In genomic region chr1:153544453-153545066, GRCh38 we compare ENCODE assay signal across 8 cellular contexts. TPM values are rescaled to one million over a fixed set of nuclear protein-coding genes. Genes with fewer than 3 reads are reported as not detected.
DNase-seq lines count a peak whose midpoint lies in the region; ATAC-seq and TF ChIP-seq lines count a peak whose summit lies in the region.

No MANE protein-coding gene starts in this region.

- no peaks in the 10 kb centered on the region for H3K27me3 ChIP-seq in HUES6 (ENCODE audit: control insufficient read depth, insufficient read depth, low read length)

- H3K4me3 ChIP-seq in HUES6 (ENCODE audit: low read depth, low read length) = peak overlapping the region; percentile 37; the same call in 1 of the 2 replicates

- peak; percentile 14 for DNase-seq in 8988T
- no peak for DNase-seq in central memory CD8-positive, alpha-beta T cell (ENCODE audit: low spot score in 2 of 2)
- DNase-seq in natural killer cell = no peak
- no peak for DNase-seq in inferior parietal cortex (ENCODE audit: extremely low spot score)
- no peak for DNase-seq in A172 (ENCODE audit: low spot score)
- DNase-seq in OCI-M2 (lab: John Stamatoyannopoulos, UW; ENCODE audit: unreplicated experiment) = no peak

- H3K27ac Mint-ChIP-seq in central memory CD8-positive, alpha-beta T cell (ENCODE audit: low read depth) = peak overlapping the region; percentile 91
- H3K27ac Mint-ChIP-seq in natural killer cell = peak overlapping the region; percentile 94 to 98

- H3K9ac ChIP-seq in HUES6 (ENCODE audit: low read length) = peak overlapping the region; percentile 48

- no peaks in the 10 kb centered on the region for H3K36me3 ChIP-seq in HUES6 (ENCODE audit: control insufficient read depth, insufficient read depth, low read length)

- peaks cover 70% of the 10 kb centered on the region for H3K4me1 Mint-ChIP-seq in central memory CD8-positive, alpha-beta T cell
- H3K4me1 Mint-ChIP-seq in natural killer cell = peaks cover 65 to 85% of the 10 kb centered on the region in 2 donors

- H3K27me3 Mint-ChIP-seq in central memory CD8-positive, alpha-beta T cell = no peaks in the 10 kb centered on the region
- no peaks in the 10 kb centered on the region for H3K27me3 Mint-ChIP-seq in natural killer cell (ENCODE audit: low read depth in 2 of 2)

- H3K4me1 ChIP-seq in HUES6 (ENCODE audit: control insufficient read depth, insufficient read depth, low read length) = peaks cover 52% of the 10 kb centered on the region

- H3K9me3 Mint-ChIP-seq in central memory CD8-positive, alpha-beta T cell = no peaks in the 10 kb centered on the region
- no peaks in the 10 kb centered on the region for H3K9me3 Mint-ChIP-seq in natural killer cell

- no peak for TF ChIP-seq CTCF in natural killer cell (IDR thresholded peaks at IDR 0.05)

- peak overlapping the region; percentile 94 for H3K4me3 Mint-ChIP-seq in central memory CD8-positive, alpha-beta T cell
- peak overlapping the region; percentile 98 for H3K4me3 Mint-ChIP-seq in natural killer cell

- H3K27ac ChIP-seq in HUES6 (ENCODE audit: low read depth, low read length) = no peak overlapping the region

- no peaks in the 10 kb centered on the region for H3K9me3 ChIP-seq in HUES6 (ENCODE audit: control insufficient read depth, insufficient read depth, low read depth, low read length)

- intact Hi-C loops in natural killer cell (cut with micrococcal nuclease) = loop anchor here (1.0 kb wide), 1 partner anchor 8 kb away; no protein-coding TSS in a partner anchor

- H3K36me3 Mint-ChIP-seq in central memory CD8-positive, alpha-beta T cell (ENCODE audit: insufficient read depth) = peaks cover 27% of the 10 kb centered on the region
- H3K36me3 Mint-ChIP-seq in natural killer cell = no peaks in the 10 kb centered on the region

- no peak for ATAC-seq in central memory CD8-positive, alpha-beta T cell (replicated peaks; ENCODE audit: extremely low read depth, poor library complexity, severe bottlenecking)
- ATAC-seq in natural killer cell (no peak), HG03159 (IDR thresholded peaks at IDR 0.05; ENCODE audit: unreplicated experiment) (no peak)

RNA-seq across cellular contexts. Expression of gene S100A4, which starts 1.0 kb away (rescaled TPM):
- total RNA-seq in natural killer cell = 100 to 1,000 TPM; 509 to 689 (median 597) TPM
- total RNA-seq in A172 (2014; rRNA removed; shearing (Covaris generic)) = 3,194 and 3,572 TPM in 2 replicates

RNA-seq across cellular contexts. Expression of gene S100A5, which starts 3.8 kb away (rescaled TPM):
- not detected for total RNA-seq in natural killer cell
- total RNA-seq in A172 (2014; rRNA removed; shearing (Covaris generic)) = 1.1 and 6.1 TPM in 2 replicates

RNA-seq across cellular contexts. Expression of gene S100A3, which starts 4.5 kb away (rescaled TPM):
- total RNA-seq in natural killer cell = not detected
- 90.9 and 103 TPM in 2 replicates for total RNA-seq in A172 (2014; rRNA removed; shearing (Covaris generic))

RNA-seq across cellular contexts. Expression of gene S100A6, which starts 8.8 kb away (rescaled TPM):
- total RNA-seq in natural killer cell = 100 to 1,000 TPM; 174 to 261 (median 245) TPM
- 1,463 and 1,751 TPM in 2 replicates for total RNA-seq in A172 (2014; rRNA removed; shearing (Covaris generic))

RNA-seq across cellular contexts. Expression of gene S100A2, which starts 21.1 kb away (rescaled TPM):
- total RNA-seq in natural killer cell = not detected
- 41.3 and 63.0 TPM in 2 replicates for total RNA-seq in A172 (2014; rRNA removed; shearing (Covaris generic))

Comparison
In these comparisons a context has a peak if more than half of its experiments do, and no peak if none do; other contexts are left out.
1. RNA of gene S100A3, which starts 4.5 kb away (total RNA-seq): 90.9 to 103 TPM in A172; not detected in natural killer cell; every median in the first group is over 10 times any median in the second.